In the genomic region with DNA sequence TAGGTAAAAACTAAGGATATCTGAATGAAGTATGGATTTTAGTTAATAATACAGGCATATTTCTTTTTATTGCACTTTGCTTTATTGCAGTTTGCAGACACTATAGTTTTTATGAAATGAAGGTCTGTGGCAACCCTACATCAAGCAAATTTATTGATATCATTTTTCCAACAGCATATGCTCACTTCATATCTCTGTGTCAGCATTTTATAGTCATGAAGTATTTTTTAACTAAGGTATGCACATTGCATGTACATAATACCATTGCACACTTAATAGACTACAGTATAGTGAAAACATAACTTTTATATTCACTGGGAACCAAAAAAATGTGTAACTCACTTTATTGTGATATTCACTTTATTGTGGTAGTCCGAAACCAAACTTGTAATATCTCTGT, we compare ENCODE assay signal across 20 cellular contexts.
DNase-seq lines count a peak whose midpoint lies in the region; ATAC-seq, FAIRE-seq and TF ChIP-seq lines count a peak whose summit lies in the region.
"Had no signal": no experiment of that assay in that cellular context is flagged by ENCODE, and none has a peak within 500 bp of the region (broad histone marks: within the 10 kb centered on the region; RNA-seq: fewer than 3 reads in every experiment).

No MANE protein-coding gene starts in this region.

- dilution Hi-C loops in IMR-90 (cut with HindIII; ENCODE audit: low sequenced_read_pairs, unreplicated experiment): no loop called here

- H3K23me2 ChIP-seq in H1 (ENCODE audit: low read depth, low read length): no peaks in the 10 kb centered on the region

- H4K8ac ChIP-seq in IMR-90 (ENCODE audit: low read depth in 2 of 2, low read length in 2 of 2) (no peak overlapping the region), H1 (ENCODE audit: extremely low read depth, insufficient read depth, low read length) (no peak overlapping the region)

- H3K79me2 ChIP-seq in H1 (ENCODE audit: control insufficient read depth in 1 of 2, insufficient read depth in 2 of 2, low read length in 2 of 2): no peaks in the 10 kb centered on the region

- H3K4me2 ChIP-seq in A549 (no peak overlapping the region), IMR-90 (ENCODE audit: low read depth, low read length) (no peak overlapping the region), H1 (ENCODE audit: insufficient read depth in 1 of 2, low read depth in 2 of 2, low read length in 2 of 2) (no peak overlapping the region)
- H3K4me2 ChIP-seq: BLaER1 treated with 17β-estradiol and CSF1 and Interleukin-3, amounts not matched to agents 10 nM and 100 nM had no signal

- H3K4me3 ChIP-seq in A549: no peak overlapping the region
- H3K4me3 ChIP-seq in IMR-90 (ENCODE audit: insufficient read depth, low read depth, low read length): no peak overlapping the region
- no peak overlapping the region for H3K4me3 ChIP-seq in H1 (ENCODE audit: extremely low read depth in 1 of 4, insufficient read depth in 2 of 4, low read depth in 3 of 4, low read length in 4 of 4)
- H3K4me3 ChIP-seq: BLaER1 treated with 17β-estradiol and CSF1 and Interleukin-3, amounts not matched to agents 10 nM and 100 nM had no signal

- H3K9me3 ChIP-seq in A549 (no peaks in the 10 kb centered on the region), IMR-90 (ENCODE audit: control insufficient read depth, insufficient read depth, low read length) (no peaks in the 10 kb centered on the region), H1 (ENCODE audit: insufficient read depth in 2 of 2, low read depth in 1 of 2, low read length in 1 of 2) (no peaks in the 10 kb centered on the region)
- H3K9me3 ChIP-seq: Caco-2 had no signal

- H2AK5ac ChIP-seq in IMR-90 (ENCODE audit: low read depth, low read length) (no peak overlapping the region), H1 (ENCODE audit: low read depth, low read length) (no peak overlapping the region)

- H3K79me1 ChIP-seq in IMR-90 (ENCODE audit: low read depth in 1 of 2, low read length in 2 of 2) (no peaks in the 10 kb centered on the region), H1 (ENCODE audit: low read depth, low read length) (no peaks in the 10 kb centered on the region)

- no peak overlapping the region for H2BK12ac ChIP-seq in H1 (ENCODE audit: low read depth, low read length)

- H3K27ac ChIP-seq in A549: no peak overlapping the region
- H3K27ac ChIP-seq in IMR-90 (ENCODE audit: insufficient read depth, low read length): no peak overlapping the region
- H3K27ac ChIP-seq in H1 (ENCODE audit: low read depth, low read length): no peak overlapping the region
- H3K27ac ChIP-seq: BLaER1 treated with 17β-estradiol and CSF1 and Interleukin-3, amounts not matched to agents 10 nM and 100 nM; C4-2B had no signal

- no peak overlapping the region for H2AFZ ChIP-seq in IMR-90 (replicated peaks; ENCODE audit: low read length, poor library complexity)
- H2AFZ ChIP-seq in H1 (ENCODE audit: low read length): no peak overlapping the region

- POLR2A ChIA-PET in A549 (lab: Yijun Ruan, JAX) (no interaction called here), IMR-90 (lab: Charles Lee; ENCODE audit: unreplicated experiment) (no interaction called here), H1 (lab: Charles Lee; ENCODE audit: partially characterized antibody) (no interaction called here)

- no peak overlapping the region for H2BK20ac ChIP-seq in IMR-90 (ENCODE audit: low read depth, low read length)
- H2BK20ac ChIP-seq in H1 (ENCODE audit: low read length): no peak overlapping the region

- intact Hi-C loops in IMR-90 (cut with micrococcal nuclease) (no loop called here), left colon (cut with DNase I, micrococcal nuclease) (no loop called here)

- TF ChIP-seq EP300 in A549 (IDR thresholded peaks at IDR 0.05) (no peak), H1 (IDR thresholded peaks at IDR 0.05; ENCODE audit: borderline replicate concordance in 1 of 2, low read depth in 2 of 2, low read length in 2 of 2) (no peak)

- no peak for TF ChIP-seq POLR2A in A549 (IDR thresholded peaks at IDR 0.05; ENCODE audit: low read length)
- TF ChIP-seq POLR2A in IMR-90 (IDR thresholded peaks at IDR 0.05; ENCODE audit: low read depth, low read length): no peak
- TF ChIP-seq POLR2A in H1 (IDR thresholded peaks at IDR 0.05; ENCODE audit: control extremely low read depth in 1 of 2, low read depth in 2 of 2, low read length in 2 of 2): no peak

- H3K9me1 ChIP-seq in IMR-90 (ENCODE audit: insufficient read depth, low read length): no peaks in the 10 kb centered on the region

- H4K91ac ChIP-seq in IMR-90 (ENCODE audit: insufficient read depth, low read depth, low read length) (no peak overlapping the region), H1 (replicated peaks; ENCODE audit: insufficient read length, low read length) (no peak overlapping the region)

- H2BK5ac ChIP-seq in IMR-90 (ENCODE audit: low read depth, low read length, poor library complexity, severe bottlenecking) (no peak overlapping the region), H1 (ENCODE audit: low read depth, low read length) (no peak overlapping the region)

- H3K27me3 ChIP-seq in IMR-90 (ENCODE audit: control insufficient read depth, insufficient read depth, low read length) (peaks cover 8% of the 10 kb centered on the region), H1 (replicated peaks in 1 of 4; ENCODE audit: control insufficient read depth in 3 of 4, extremely low read depth in 1 of 4, insufficient read depth in 3 of 4, low read length in 3 of 4) (no peaks in the 10 kb centered on the region)
- H3K27me3 ChIP-seq: BLaER1 treated with 17β-estradiol and CSF1 and Interleukin-3, amounts not matched to agents 10 nM and 100 nM had no signal

- no peak overlapping the region for H3K14ac ChIP-seq in IMR-90 (replicated peaks; ENCODE audit: low read depth, low read length)
- H3K14ac ChIP-seq in H1 (ENCODE audit: insufficient read length): no peak overlapping the region

- FAIRE-seq in A549 (lab: Jason Lieb, UNC): no peak
- FAIRE-seq in H1 (lab: Jason Lieb, UNC): no peak
- FAIRE-seq: A204.1, D721Med, G401.6, GM12891, GM19239 had no signal

- 5% methylated on average over 1 of the region's 1 CpG for WGBS in A549 (ENCODE audit: missing lambda C conversion rate)
- no CpG with 5 or more reads among the region's 1 CpG for WGBS in IMR-90 (ENCODE audit: extremely low coverage in 2 of 2, insufficient read length in 1 of 2), 2 experiments
- WGBS in H1 (ENCODE audit: extremely low coverage in 1 of 2, insufficient coverage in 1 of 2, insufficient read length in 1 of 2, insufficient replicate concordance in 2 of 2, low coverage in 1 of 2, low lambda C conversion rate in 2 of 2, missing lambda C conversion rate in 1 of 2), 2 experiments: 82% methylated on average over 1 of the region's 1 CpG; no CpG with 5 or more reads in 1 of the 2 experiments

- H4K5ac ChIP-seq in IMR-90 (ENCODE audit: low read depth, low read length) (no peak overlapping the region), H1 (ENCODE audit: insufficient read length, low read depth, low read length) (no peak overlapping the region)

- no peaks in the 10 kb centered on the region for H4K20me1 ChIP-seq in IMR-90 (ENCODE audit: insufficient read depth, low read length)
- H4K20me1 ChIP-seq in H1 (replicated peaks in 1 of 2; ENCODE audit: control insufficient read depth in 1 of 2, insufficient read depth in 2 of 2, low read length in 2 of 2): no peaks in the 10 kb centered on the region
- H4K20me1 ChIP-seq: BLaER1 treated with 17β-estradiol and CSF1 and Interleukin-3, amounts not matched to agents 10 nM and 100 nM had no signal

- H3K9ac ChIP-seq in IMR-90 (ENCODE audit: low read depth, low read length): no peak overlapping the region
- H3K9ac ChIP-seq in H1 (replicated peaks in 1 of 4; ENCODE audit: extremely low read depth in 1 of 4, low read depth in 3 of 4, low read length in 3 of 4): no peak overlapping the region
- H3K9ac ChIP-seq: BLaER1 treated with 17β-estradiol and CSF1 and Interleukin-3, amounts not matched to agents 10 nM and 100 nM had no signal

- CTCF ChIA-PET in A549 (lab: Yijun Ruan, JAX) (no interaction called here), IMR-90 (lab: Yijun Ruan, JAX) (no interaction called here), H1 (lab: Charles Lee; ENCODE audit: partially characterized antibody) (no interaction called here)

- H3K4me1 ChIP-seq in A549: no peaks in the 10 kb centered on the region
- no peaks in the 10 kb centered on the region for H3K4me1 ChIP-seq in IMR-90 (ENCODE audit: control insufficient read depth, insufficient read depth, low read length)
- no peaks in the 10 kb centered on the region for H3K4me1 ChIP-seq in H1 (replicated peaks in 1 of 4; ENCODE audit: control insufficient read depth in 3 of 4, insufficient read depth in 4 of 4, low read length in 3 of 4)
- H3K4me1 ChIP-seq: BLaER1 treated with 17β-estradiol and CSF1 and Interleukin-3, amounts not matched to agents 10 nM and 100 nM; Caco-2 had no signal

- in situ Hi-C loops in IMR-90 (cut with MboI; ENCODE audit: low sequenced_read_pairs): no loop called here

- H3K23ac ChIP-seq in IMR-90 (ENCODE audit: low read depth, low read length) (no peak overlapping the region), H1 (ENCODE audit: insufficient read length) (no peak overlapping the region)

- H3K56ac ChIP-seq in IMR-90 (ENCODE audit: extremely low read depth, insufficient read depth, low read length) (no peak overlapping the region), H1 (replicated peaks; ENCODE audit: insufficient read length, low read depth, low read length) (no peak overlapping the region)

- H2BK15ac ChIP-seq in IMR-90 (ENCODE audit: low read depth, low read length): no peak overlapping the region
- no peak overlapping the region for H2BK15ac ChIP-seq in H1 (ENCODE audit: low read length)

- H3K4ac ChIP-seq in IMR-90 (ENCODE audit: low read depth, low read length): no peak overlapping the region
- H3K4ac ChIP-seq in H1 (replicated peaks; ENCODE audit: insufficient read length, low read depth, low read length): no peak overlapping the region

- ATAC-seq in A549: no peak
- ATAC-seq in IMR-90 (ENCODE audit: low read depth): no peak
- no peak for ATAC-seq in left colon
- ATAC-seq: CD8-positive, alpha-beta T cell had no signal

- DNase-seq in A549 (ENCODE audit: low read depth in 1 of 2, low spot score in 1 of 2): no peak
- DNase-seq in IMR-90: no peak
- DNase-seq in H1 (ENCODE audit: low read depth in 1 of 2, low spot score in 2 of 2): no peak
- DNase-seq in NCI-H446 (lab: John Stamatoyannopoulos, UW): no peak
- no peak for DNase-seq in left colon
- DNase-seq: 8988T; AML-193; Caco-2; Calu3; CD4-positive, alpha-beta T cell; CD8-positive, alpha-beta T cell; DMS79 treated with DMSO at 0.1 percent for 48 hours; GF-D8 had no signal

- H3K18ac ChIP-seq in IMR-90 (ENCODE audit: low read depth, low read length) (no peak overlapping the region), H1 (ENCODE audit: extremely low read depth, low read length) (no peak overlapping the region)

- H3K36me3 ChIP-seq in IMR-90 (ENCODE audit: control insufficient read depth, insufficient read depth, low read length) (no peaks in the 10 kb centered on the region), H1 (ENCODE audit: control insufficient read depth in 2 of 4, insufficient read depth in 4 of 4, low read length in 3 of 4) (no peaks in the 10 kb centered on the region)
- H3K36me3 ChIP-seq: BLaER1 treated with 17β-estradiol and CSF1 and Interleukin-3, amounts not matched to agents 10 nM and 100 nM had no signal

- H2AK9ac ChIP-seq in IMR-90 (replicated peaks; ENCODE audit: low read depth, low read length, poor library complexity): no peak overlapping the region

- H2BK120ac ChIP-seq in IMR-90 (ENCODE audit: low read depth, low read length): no peak overlapping the region
- H2BK120ac ChIP-seq in H1 (replicated peaks; ENCODE audit: low read depth, low read length): no peak overlapping the region

- TF ChIP-seq CTCF in A549 (IDR thresholded peaks at IDR 0.05) (no peak), IMR-90 (conservative IDR thresholded peaks at IDR 0.05; ENCODE audit: low read depth, low read length) (no peak), H1 (IDR thresholded peaks at IDR 0.05; ENCODE audit: control extremely low read depth in 1 of 3, insufficient read depth in 1 of 3, low read depth in 1 of 3, low read length in 3 of 3) (no peak)

- BruUV-seq in IMR-90 (replicated peaks; lab: Mats Ljungman, UMichigan): no TSS peak

- TF ChIP-seq RAD21 in A549 (conservative IDR thresholded peaks at IDR 0.05 in 1 of 2, IDR thresholded peaks at IDR 0.05 in 1 of 2): no peak
- no peak for TF ChIP-seq RAD21 in IMR-90 (IDR thresholded peaks at IDR 0.05; ENCODE audit: low read length)
- TF ChIP-seq RAD21 in H1 (IDR thresholded peaks at IDR 0.05 in 1 of 2, conservative IDR thresholded peaks at IDR 0.05 in 1 of 2; ENCODE audit: low read depth in 2 of 2, low read length in 2 of 2): no peak

Comparison
In these comparisons a context has a peak if more than half of its experiments do, and no peak if none do; other contexts are left out.
1. Of the 18 proteins assayed by ChIP-seq in both H1 and A549: peak only in H1: none; only in A549: none; in both: MAFK; in neither: 17.